8 cellular contexts compared by ENCODE assay signal in the genomic region with DNA sequence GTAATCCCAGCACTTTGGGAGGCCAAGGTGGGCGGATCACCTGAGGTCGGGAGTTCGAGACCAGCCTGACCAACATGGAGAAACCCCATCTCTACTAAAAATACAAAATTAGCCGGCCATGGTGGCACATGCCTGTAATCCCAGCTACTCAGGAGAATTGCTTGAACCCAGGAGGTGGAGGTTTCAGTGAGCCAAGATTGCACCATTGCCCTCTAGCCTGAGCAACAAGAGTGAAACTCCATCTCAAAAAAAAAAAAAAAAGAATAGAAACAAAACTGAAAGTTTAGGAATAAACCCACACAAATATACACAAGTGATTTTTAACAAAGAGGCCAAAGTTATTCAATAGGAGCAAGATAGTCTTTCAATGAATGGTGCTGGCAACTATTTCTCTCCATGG. TPM values are rescaled to one million over a fixed set of nuclear protein-coding genes. Genes with fewer than 3 reads are reported as not detected.
DNase-seq lines count a peak whose midpoint lies in the region; ATAC-seq, FAIRE-seq and TF ChIP-seq lines count a peak whose summit lies in the region.
"Not testable (repeated sequence)": the region's sequence is repeated elsewhere in the genome, so short reads cannot be mapped to it uniquely, and the experiment has no call there.

No MANE protein-coding gene starts in this region.

- not testable (repeated sequence) for H3K9me3 Mint-ChIP-seq in CD4-positive, alpha-beta memory T cell; T-helper 1 cell treated with Interleukin-12 subunit alpha and Interleukin-12 subunit beta and Interleukin-4 antibody, amounts not matched to agents 30 μg/mL and 1 μg/mL, for 36 hours; activated CD8-positive, alpha-beta T cell treated with anti-CD3 and anti-CD28 coated beads, Interleukin-2, amount 10 ng/mL, durations not matched to agents 7 days and 5 days (ENCODE audit: insufficient read depth); activated naive CD4-positive, alpha-beta T cell treated with anti-CD3 and anti-CD28 coated beads, Interleukin-2, amount 50 U/mL, for 24 hours; naive thymus-derived CD4-positive, alpha-beta T cell; stimulated activated memory B cell treated with anti-CD40 and anti-IgM and Interleukin-4, amounts not matched to agents 10 μg/mL and 1 μg/mL and 100 μg/mL, for 72 hours

- peaks cover 58% of the 10 kb centered on the region for H3K4me1 ChIP-seq in CD4-positive, alpha-beta memory T cell (ENCODE audit: insufficient read depth, low read length)
- not testable (repeated sequence) for H3K4me1 ChIP-seq in GM12878 (ENCODE audit: control insufficient read depth, insufficient read depth, low read length)
- H3K4me1 ChIP-seq in naive thymus-derived CD4-positive, alpha-beta T cell (ENCODE audit: control insufficient read depth in 2 of 2, insufficient read depth in 2 of 2, low read length in 2 of 2) = peaks cover 11 to 24% of the 10 kb centered on the region in 2 donors

- H3K9ac ChIP-seq in GM12878 (ENCODE audit: control insufficient read depth, insufficient read depth, low read length) = not testable (repeated sequence)

- RAD21 ChIA-PET in GM12878 (lab: Charles Lee; ENCODE audit: unreplicated experiment) = interaction anchor here (0.7 to 1.5 kb wide), 3 partner anchors 14 to 104 kb away, joined by 3 read pairs; no protein-coding TSS in a partner anchor

- not testable (repeated sequence) for TF ChIP-seq CTCF in GM12878 (IDR thresholded peaks at IDR 0.05 in 2 of 3, conservative IDR thresholded peaks at IDR 0.05 in 1 of 3; ENCODE audit: control insufficient read depth in 2 of 3, extremely low read depth in 1 of 3, insufficient read depth in 1 of 3, low read depth in 3 of 3, low read length in 3 of 3)

- SMC1A ChIA-PET in GM12878 (lab: Charles Lee; ENCODE audit: uncharacterized antibody, unreplicated experiment) = interaction anchor here (1.0 to 1.5 kb wide), 10 partner anchors 13 to 171 kb away, joined by 3 to 10 read pairs (median 3); no protein-coding TSS in a partner anchor

- H3K4me3 ChIP-seq in CD4-positive, alpha-beta memory T cell (ENCODE audit: low read length in 2 of 2); GM12878; naive thymus-derived CD4-positive, alpha-beta T cell (ENCODE audit: low read length): not testable (repeated sequence)

- in situ Hi-C loops in GM12878 (cut with MboI) = not testable (repeated sequence)

- H3K27ac ChIP-seq in CD4-positive, alpha-beta memory T cell (ENCODE audit: low read depth, low read length); GM12878 (ENCODE audit: control insufficient read depth, insufficient read depth); naive thymus-derived CD4-positive, alpha-beta T cell (ENCODE audit: low read depth, low read length): not testable (repeated sequence)

- H3K4me2 ChIP-seq in GM12878 (ENCODE audit: control insufficient read depth, insufficient read depth) = not testable (repeated sequence)

- H3K27me3 Mint-ChIP-seq in CD4-positive, alpha-beta memory T cell; T-helper 1 cell treated with Interleukin-12 subunit alpha and Interleukin-12 subunit beta and Interleukin-4 antibody, amounts not matched to agents 30 μg/mL and 1 μg/mL, for 36 hours (ENCODE audit: low read depth); activated CD8-positive, alpha-beta T cell treated with anti-CD3 and anti-CD28 coated beads, Interleukin-2, amount 10 ng/mL, durations not matched to agents 7 days and 5 days (ENCODE audit: low read depth); activated naive CD4-positive, alpha-beta T cell treated with anti-CD3 and anti-CD28 coated beads, Interleukin-2, amount 50 U/mL, for 24 hours; naive thymus-derived CD4-positive, alpha-beta T cell; stimulated activated memory B cell treated with anti-CD40 and anti-IgM and Interleukin-4, amounts not matched to agents 10 μg/mL and 1 μg/mL and 100 μg/mL, for 72 hours: not testable (repeated sequence)

- peaks cover 11 to 34% of the 10 kb centered on the region in 2 donors for H3K36me3 Mint-ChIP-seq in CD4-positive, alpha-beta memory T cell
- H3K36me3 Mint-ChIP-seq in T-helper 1 cell treated with Interleukin-12 subunit alpha and Interleukin-12 subunit beta and Interleukin-4 antibody, amounts not matched to agents 30 μg/mL and 1 μg/mL, for 36 hours (ENCODE audit: low read depth) = peaks cover 20% of the 10 kb centered on the region
- H3K36me3 Mint-ChIP-seq in activated CD8-positive, alpha-beta T cell treated with anti-CD3 and anti-CD28 coated beads, Interleukin-2, amount 10 ng/mL, durations not matched to agents 7 days and 5 days (ENCODE audit: low read depth) = peaks cover 34% of the 10 kb centered on the region
- not testable (repeated sequence) for H3K36me3 Mint-ChIP-seq in activated naive CD4-positive, alpha-beta T cell treated with anti-CD3 and anti-CD28 coated beads, Interleukin-2, amount 50 U/mL, for 24 hours
- peaks cover 7 to 29% (median 14%) of the 10 kb centered on the region in 5 donors for H3K36me3 Mint-ChIP-seq in naive thymus-derived CD4-positive, alpha-beta T cell
- peaks cover 35% of the 10 kb centered on the region for H3K36me3 Mint-ChIP-seq in stimulated activated memory B cell treated with anti-CD40 and anti-IgM and Interleukin-4, amounts not matched to agents 10 μg/mL and 1 μg/mL and 100 μg/mL, for 72 hours

- TF ChIP-seq POLR2A in GM12878 (IDR thresholded peaks at IDR 0.05; ENCODE audit: low read depth, low read length) = not testable (repeated sequence)

- not testable (repeated sequence) for FAIRE-seq in GM12878 (lab: Jason Lieb, UNC)

- 95% methylated on average over 4 of the region's 4 CpGs for WGBS in GM12878 (ENCODE audit: insufficient coverage, insufficient replicate concordance, low lambda C conversion rate, missing lambda C conversion rate)

- not testable (repeated sequence) for DNase-seq in CD4-positive, alpha-beta memory T cell; activated CD8-positive, alpha-beta T cell treated with anti-CD3 and anti-CD28 coated beads, Interleukin-2, amount 10 ng/mL, durations not matched to agents 7 days and 5 days; GM12878 (ENCODE audit: low read depth, low spot score); naive thymus-derived CD4-positive, alpha-beta T cell
- peak; percentile 56 for DNase-seq in fibroblast of peridontal ligament (ENCODE audit: extremely low read depth)

- BruUV-seq in GM12878 (replicated peaks; lab: Mats Ljungman, UMichigan) = not testable (repeated sequence)

- TF ChIP-seq EP300 in GM12878 (IDR thresholded peaks at IDR 0.05; ENCODE audit: borderline replicate concordance in 1 of 2, control insufficient read depth in 1 of 2, low read depth in 2 of 2, low read length in 2 of 2) = not testable (repeated sequence)

- not testable (repeated sequence) for H3K36me3 ChIP-seq in CD4-positive, alpha-beta memory T cell (ENCODE audit: insufficient read depth, low read length)
- peaks cover 0 to 30% of the 10 kb centered on the region in 2 experiments; a peak in 2 of 4 replicates for H3K36me3 ChIP-seq in GM12878 (ENCODE audit: control insufficient read depth in 2 of 2, insufficient read depth in 2 of 2, low read length in 1 of 2)
- H3K36me3 ChIP-seq in naive thymus-derived CD4-positive, alpha-beta T cell (ENCODE audit: control insufficient read depth in 2 of 3, insufficient read depth in 3 of 3, low read length in 3 of 3) = peaks cover 0 to 29% (median 6%) of the 10 kb centered on the region in 3 experiments

- H3K4me3 Mint-ChIP-seq in CD4-positive, alpha-beta memory T cell = peak overlapping the region in 3 of 8 donors; percentile 20 to 35 (median 35)
- H3K4me3 Mint-ChIP-seq in T-helper 1 cell treated with Interleukin-12 subunit alpha and Interleukin-12 subunit beta and Interleukin-4 antibody, amounts not matched to agents 30 μg/mL and 1 μg/mL, for 36 hours = peak overlapping the region; percentile 14
- H3K4me3 Mint-ChIP-seq in activated CD8-positive, alpha-beta T cell treated with anti-CD3 and anti-CD28 coated beads, Interleukin-2, amount 10 ng/mL, durations not matched to agents 7 days and 5 days; stimulated activated memory B cell treated with anti-CD40 and anti-IgM and Interleukin-4, amounts not matched to agents 10 μg/mL and 1 μg/mL and 100 μg/mL, for 72 hours: not testable (repeated sequence)
- peak overlapping the region; percentile 36 for H3K4me3 Mint-ChIP-seq in activated naive CD4-positive, alpha-beta T cell treated with anti-CD3 and anti-CD28 coated beads, Interleukin-2, amount 50 U/mL, for 24 hours
- peak overlapping the region in 6 of 10 donors; percentile 12 to 59 (median 42) for H3K4me3 Mint-ChIP-seq in naive thymus-derived CD4-positive, alpha-beta T cell

- CTCF ChIA-PET in CD4-positive, alpha-beta memory T cell (lab: Charles Lee; ENCODE audit: partially characterized antibody) = interaction anchor here (1.0 to 1.8 kb wide), 3 partner anchors 92 to 171 kb away, joined by 3 to 5 read pairs (median 4); no protein-coding TSS in a partner anchor
- CTCF ChIA-PET in activated CD8-positive, alpha-beta T cell treated with anti-CD3 and anti-CD28 coated beads, Interleukin-2, amount 10 ng/mL, durations not matched to agents 7 days and 5 days (lab: Charles Lee) = interaction anchor here (1.2 to 1.9 kb wide), 4 partner anchors 12 to 179 kb away, joined by 3 to 6 read pairs (median 3); no protein-coding TSS in a partner anchor
- CTCF ChIA-PET in GM12878 (lab: Yijun Ruan, JAX) = interaction anchor here (1.0 to 2.5 kb wide), 3 partner anchors 15 to 110 kb away, joined by 3 to 10 read pairs (median 3); no protein-coding TSS in a partner anchor
- CTCF ChIA-PET in naive thymus-derived CD4-positive, alpha-beta T cell (lab: Charles Lee) = interaction anchor here (1.2 kb wide), 1 partner anchor 168 kb away, joined by 5 read pairs; no protein-coding TSS in a partner anchor

- intact Hi-C loops in CD4-positive, alpha-beta memory T cell (cut with micrococcal nuclease); GM12878 (cut with micrococcal nuclease; ENCODE audit: unreplicated experiment): not testable (repeated sequence)
- intact Hi-C loops in naive thymus-derived CD4-positive, alpha-beta T cell (cut with micrococcal nuclease) = loop anchor here in 1 of 2 donors (5.0 kb wide), 1 partner anchor 92 kb away; a partner anchor contains a TSS

- not testable (repeated sequence) for ATAC-seq in activated CD8-positive, alpha-beta T cell treated with anti-CD3 and anti-CD28 coated beads, Interleukin-2, amount 10 ng/mL, durations not matched to agents 7 days and 5 days; naive thymus-derived CD4-positive, alpha-beta T cell; stimulated activated memory B cell treated with anti-CD40 and anti-IgM and Interleukin-4, amounts not matched to agents 10 μg/mL and 1 μg/mL and 100 μg/mL, for 72 hours
- ATAC-seq in GM12878 = peak; percentile 19; the same call in 1 of the 3 replicates

- not testable (repeated sequence) for H3K27me3 ChIP-seq in CD4-positive, alpha-beta memory T cell (ENCODE audit: insufficient read depth, low read length); GM12878 (replicated peaks in 1 of 2; ENCODE audit: control insufficient read depth in 2 of 2, insufficient read depth in 2 of 2, low read length in 1 of 2); naive thymus-derived CD4-positive, alpha-beta T cell (ENCODE audit: control insufficient read depth in 2 of 2, insufficient read depth in 2 of 2, low read length in 2 of 2)

- H3K79me2 ChIP-seq in GM12878 (ENCODE audit: control insufficient read depth, insufficient read depth, low read length) = peaks cover 50% of the 10 kb centered on the region

- H2AFZ ChIP-seq in GM12878 (ENCODE audit: control insufficient read depth, low read depth, low read length) = not testable (repeated sequence)

- H3K9me3 ChIP-seq in CD4-positive, alpha-beta memory T cell (ENCODE audit: control insufficient read depth in 1 of 2, low read length in 2 of 2); GM12878 (replicated peaks; ENCODE audit: control insufficient read depth, insufficient read depth, low read length); naive thymus-derived CD4-positive, alpha-beta T cell (ENCODE audit: control insufficient read depth in 2 of 3, low read length in 3 of 3): not testable (repeated sequence)

- not testable (repeated sequence) for H4K20me1 ChIP-seq in GM12878 (ENCODE audit: control insufficient read depth, insufficient read depth)

- H3K4me1 Mint-ChIP-seq in CD4-positive, alpha-beta memory T cell = peaks cover 30 to 67% (median 51%) of the 10 kb centered on the region in 4 donors
- peaks cover 32% of the 10 kb centered on the region for H3K4me1 Mint-ChIP-seq in T-helper 1 cell treated with Interleukin-12 subunit alpha and Interleukin-12 subunit beta and Interleukin-4 antibody, amounts not matched to agents 30 μg/mL and 1 μg/mL, for 36 hours (ENCODE audit: low read depth)
- peaks cover 37% of the 10 kb centered on the region for H3K4me1 Mint-ChIP-seq in activated CD8-positive, alpha-beta T cell treated with anti-CD3 and anti-CD28 coated beads, Interleukin-2, amount 10 ng/mL, durations not matched to agents 7 days and 5 days (ENCODE audit: low read depth)
- peaks cover 56% of the 10 kb centered on the region for H3K4me1 Mint-ChIP-seq in activated naive CD4-positive, alpha-beta T cell treated with anti-CD3 and anti-CD28 coated beads, Interleukin-2, amount 50 U/mL, for 24 hours
- H3K4me1 Mint-ChIP-seq in naive thymus-derived CD4-positive, alpha-beta T cell = peaks cover 35 to 75% (median 64%) of the 10 kb centered on the region in 7 donors
- H3K4me1 Mint-ChIP-seq in stimulated activated memory B cell treated with anti-CD40 and anti-IgM and Interleukin-4, amounts not matched to agents 10 μg/mL and 1 μg/mL and 100 μg/mL, for 72 hours = peaks cover 52% of the 10 kb centered on the region

- TF ChIP-seq RAD21 in GM12878 (IDR thresholded peaks at IDR 0.05; ENCODE audit: insufficient read depth, low read depth, low read length) = not testable (repeated sequence)

- POLR2A ChIA-PET in CD4-positive, alpha-beta memory T cell (lab: Charles Lee; ENCODE audit: partially characterized antibody) = interaction anchor here (2.2 kb wide), 1 partner anchor 18 kb away, joined by 7 read pairs; a partner anchor contains a TSS
- POLR2A ChIA-PET in activated CD8-positive, alpha-beta T cell treated with anti-CD3 and anti-CD28 coated beads, Interleukin-2, amount 10 ng/mL, durations not matched to agents 7 days and 5 days (lab: Charles Lee) = interaction anchor here (0.6 to 1.0 kb wide), 2 partner anchors 18 to 306 kb away, joined by 3 to 5 read pairs; a partner anchor contains a TSS
- POLR2A ChIA-PET in GM12878 (lab: Charles Lee) = interaction anchor here (0.5 to 1.4 kb wide), 3 partner anchors 15 to 108 kb away, joined by 3 to 4 read pairs (median 4); no protein-coding TSS in a partner anchor
- POLR2A ChIA-PET in naive thymus-derived CD4-positive, alpha-beta T cell (lab: Charles Lee) = not testable (repeated sequence)

- H3K27ac Mint-ChIP-seq in CD4-positive, alpha-beta memory T cell = peak overlapping the region in 5 of 7 donors; percentile 26 to 83 (median 71)
- peak overlapping the region; percentile 52 for H3K27ac Mint-ChIP-seq in T-helper 1 cell treated with Interleukin-12 subunit alpha and Interleukin-12 subunit beta and Interleukin-4 antibody, amounts not matched to agents 30 μg/mL and 1 μg/mL, for 36 hours
- H3K27ac Mint-ChIP-seq in activated CD8-positive, alpha-beta T cell treated with anti-CD3 and anti-CD28 coated beads, Interleukin-2, amount 10 ng/mL, durations not matched to agents 7 days and 5 days = peak overlapping the region; percentile 54
- H3K27ac Mint-ChIP-seq in activated naive CD4-positive, alpha-beta T cell treated with anti-CD3 and anti-CD28 coated beads, Interleukin-2, amount 50 U/mL, for 24 hours = peak overlapping the region; percentile 68
- peak overlapping the region in 7 of 9 donors; percentile 20 to 88 (median 43) for H3K27ac Mint-ChIP-seq in naive thymus-derived CD4-positive, alpha-beta T cell
- peak overlapping the region; percentile 60 for H3K27ac Mint-ChIP-seq in stimulated activated memory B cell treated with anti-CD40 and anti-IgM and Interleukin-4, amounts not matched to agents 10 μg/mL and 1 μg/mL and 100 μg/mL, for 72 hours

RNA-seq across cellular contexts. Expression of a gene that starts 18.4 kb away (rescaled TPM):
- total RNA-seq in CD4-positive, alpha-beta memory T cell = 100 to 1,000 TPM; 101 to 103 TPM
- 10 to 100 TPM in 1 of 2 donors, 1 to 10 TPM in 1; 7.6 to 13.4 TPM for polyA plus RNA-seq in CD4-positive, alpha-beta memory T cell
- total RNA-seq in activated CD8-positive, alpha-beta T cell treated with anti-CD3 and anti-CD28 coated beads, Interleukin-2, amount 10 ng/mL, durations not matched to agents 7 days and 5 days = 10 to 100 TPM; 74.9 to 77.4 TPM
- total RNA-seq in GM12878 (2013; cell fraction: nucleolus; rRNA removed) = 292 and 333 TPM in 2 replicates
- total RNA-seq in GM12878 (2014; rRNA removed) (52.4 and 55.5 TPM in 2 replicates), GM12878 (2014; rRNA removed; fragmentation: Illumina TruSeq; extraction: Trizol) (44.7 and 50.7 TPM in 2 replicates), GM12878 (2021) (66.5 and 66.8 TPM in 2 replicates)
- polyA plus RNA-seq in GM12878 (2011; ENCODE audit: low read depth) = 28.5 TPM
- polyA plus RNA-seq in GM12878 (2011; rRNA removed) (74.2 and 83.7 TPM in 2 replicates), GM12878 (2014; fragmentation: Illumina TruSeq; extraction: Trizol) (61.8 and 72.6 TPM in 2 replicates), GM12878 (2014; fragmentation: Nextera tagmentation; extraction: Ambion mirVana) (1 to 10 TPM; 5.9 to 8.4 TPM), GM12878 (2014; rRNA removed) (42.2 and 50.9 TPM in 2 replicates), GM12878 (2016; fragmentation: Nextera tagmentation; extraction: Ambion mirVana) (10 to 100 TPM; 35.1 to 35.7 TPM)
- 61.0 and 81.2 TPM in 2 replicates for polyA plus RNA-seq in GM12878 (2011; cell fraction: cytosol; rRNA removed)
- polyA plus RNA-seq in GM12878 (2011; cell fraction: nucleus; rRNA removed) = 65.0 and 82.2 TPM in 2 replicates
- 31.0 and 35.6 TPM in 2 replicates for polyA plus RNA-seq in GM12878 (2012)
- 122 and 141 TPM in 2 replicates for polyA minus RNA-seq in GM12878 (2011; rRNA and poly(A)+ RNA removed)
- polyA minus RNA-seq in GM12878 (2011; cell fraction: cytosol; rRNA and poly(A)+ RNA removed) = 48.4 and 57.3 TPM in 2 replicates
- polyA minus RNA-seq in GM12878 (2011; cell fraction: nucleus; rRNA and poly(A)+ RNA removed) = 68.1 and 97.1 TPM in 2 replicates
- total RNA-seq in naive thymus-derived CD4-positive, alpha-beta T cell = 100 to 1,000 TPM in 2 of 5 experiments, 10 to 100 TPM in 3; 95.3 to 147 (median 100.0) TPM
- polyA plus RNA-seq in naive thymus-derived CD4-positive, alpha-beta T cell = 10 to 100 TPM in 1 of 2 donors, 1 to 10 TPM in 1; 6.7 to 12.8 TPM

RNA-seq across cellular contexts. Expression of a gene that starts 55.5 kb away (rescaled TPM):
- total RNA-seq in CD4-positive, alpha-beta memory T cell = 10 to 100 TPM; 29.6 to 31.6 TPM
- polyA plus RNA-seq in CD4-positive, alpha-beta memory T cell = 10 to 100 TPM; 10.0 to 10.5 TPM
- total RNA-seq in activated CD8-positive, alpha-beta T cell treated with anti-CD3 and anti-CD28 coated beads, Interleukin-2, amount 10 ng/mL, durations not matched to agents 7 days and 5 days = 10 to 100 TPM; 20.3 to 22.6 TPM
- 29.0 and 33.2 TPM in 2 replicates for total RNA-seq in GM12878 (2013; cell fraction: nucleolus; rRNA removed)
- total RNA-seq in GM12878 (2014; rRNA removed) (7.4 and 8.6 TPM in 2 replicates), GM12878 (2014; rRNA removed; fragmentation: Illumina TruSeq; extraction: Trizol) (11.4 and 11.9 TPM in 2 replicates), GM12878 (2021) (13.9 and 14.6 TPM in 2 replicates)
- polyA plus RNA-seq in GM12878 (2011; ENCODE audit: low read depth) = 10.6 TPM
- polyA plus RNA-seq in GM12878 (2011; rRNA removed) (13.7 and 13.9 TPM in 2 replicates), GM12878 (2014; fragmentation: Illumina TruSeq; extraction: Trizol) (12.2 and 15.7 TPM in 2 replicates), GM12878 (2014; fragmentation: Nextera tagmentation; extraction: Ambion mirVana) (1 to 10 TPM; 1.8 to 2.0 TPM), GM12878 (2014; rRNA removed) (9.8 and 9.9 TPM in 2 replicates), GM12878 (2016; fragmentation: Nextera tagmentation; extraction: Ambion mirVana) (1 to 10 TPM; 6.4 to 6.6 TPM)
- 10.2 and 12.5 TPM in 2 replicates for polyA plus RNA-seq in GM12878 (2011; cell fraction: cytosol; rRNA removed)
- polyA plus RNA-seq in GM12878 (2011; cell fraction: nucleus; rRNA removed) = 27.6 and 33.0 TPM in 2 replicates
- 14.0 and 17.4 TPM in 2 replicates for polyA plus RNA-seq in GM12878 (2012)
- 15.1 and 19.2 TPM in 2 replicates for polyA minus RNA-seq in GM12878 (2011; rRNA and poly(A)+ RNA removed)
- polyA minus RNA-seq in GM12878 (2011; cell fraction: cytosol; rRNA and poly(A)+ RNA removed) = 3.3 and 3.7 TPM in 2 replicates
- 11.6 and 23.0 TPM in 2 replicates for polyA minus RNA-seq in GM12878 (2011; cell fraction: nucleus; rRNA and poly(A)+ RNA removed)
- total RNA-seq in naive thymus-derived CD4-positive, alpha-beta T cell = 10 to 100 TPM; 24.6 to 52.9 (median 30.7) TPM
- 10 to 100 TPM in 1 of 2 donors, 1 to 10 TPM in 1; 8.9 to 10.7 TPM for polyA plus RNA-seq in naive thymus-derived CD4-positive, alpha-beta T cell
